8 cellular contexts compared by ENCODE assay signal in genomic region chr1:152189657-152190442, GRCh38. TPM values are rescaled to one million over a fixed set of nuclear protein-coding genes. Genes with fewer than 3 reads are reported as not detected.
A peak's percentile ranks its signal among the peaks of the same experiment; 100 is the strongest.
DNase-seq lines count a peak whose midpoint lies in the region; ATAC-seq and TF ChIP-seq lines count a peak whose summit lies in the region.

No MANE protein-coding gene starts in this region.

- H2BK5ac ChIP-seq in trophoblast cell (ENCODE audit: low read depth, low read length, poor library complexity) = no peak overlapping the region

- H3K18ac ChIP-seq in trophoblast cell (ENCODE audit: low read length) = no peak overlapping the region

- no peak overlapping the region for H2AK5ac ChIP-seq in trophoblast cell (ENCODE audit: low read length)

- H3K36me3 ChIP-seq in gastroesophageal sphincter (no peaks in the 10 kb centered on the region), trophoblast cell (ENCODE audit: control insufficient read depth in 1 of 2, insufficient read depth in 2 of 2, low read length in 2 of 2) (no peaks in the 10 kb centered on the region), thoracic aorta (no peaks in the 10 kb centered on the region)

- no peak for ATAC-seq in gastroesophageal sphincter
- ATAC-seq in thoracic aorta (ENCODE audit: insufficient number of reproducible peaks, low FRiP score, low read depth) = no peak
- ATAC-seq in HG02884 (IDR thresholded peaks at IDR 0.05; ENCODE audit: unreplicated experiment) = no peak

- no peak overlapping the region for H3K9ac ChIP-seq in trophoblast cell (ENCODE audit: low read length)

- H3K23ac ChIP-seq in trophoblast cell (ENCODE audit: low read length) = no peak overlapping the region

- no peak overlapping the region for H3K4me2 ChIP-seq in trophoblast cell (ENCODE audit: low read length)

- H3K4me3 ChIP-seq in gastroesophageal sphincter (peak overlapping the region; percentile 13 to 61), trophoblast cell (ENCODE audit: low read depth, low read length) (no peak overlapping the region), thoracic aorta (peak overlapping the region; percentile 76)

- DNase-seq in DMS 273 treated with DMSO at 0.1 percent for 48 hours (lab: John Stamatoyannopoulos, UW) (peak; percentile 23), HT-29 (ENCODE audit: low spot score) (peak; percentile 82), SIG-M5 (lab: John Stamatoyannopoulos, UW) (peak; percentile 35), trophoblast cell (peak; percentile 72 to 84), thoracic aorta (ENCODE audit: low spot score) (no peak)
- DNase-seq in activated effector memory CD4-positive, alpha-beta T cell treated with Interleukin-2 at 50 U/mL for 16 hours = peak; percentile 56

- no peak overlapping the region for H3K4ac ChIP-seq in trophoblast cell (ENCODE audit: low read depth, low read length)

- H3K9me3 ChIP-seq in gastroesophageal sphincter (no peaks in the 10 kb centered on the region), trophoblast cell (ENCODE audit: insufficient read depth, low read depth, low read length) (peaks cover 3% of the 10 kb centered on the region), thoracic aorta (no peaks in the 10 kb centered on the region)

- H3K27me3 ChIP-seq in gastroesophageal sphincter = no peaks in the 10 kb centered on the region
- H3K27me3 ChIP-seq in trophoblast cell (ENCODE audit: insufficient read depth, low read length) = no peaks in the 10 kb centered on the region
- H3K27me3 ChIP-seq in thoracic aorta (replicated peaks; ENCODE audit: insufficient read depth) = no peaks in the 10 kb centered on the region

- H3K27ac ChIP-seq in gastroesophageal sphincter (peak overlapping the region in 2 of 4 donors; percentile 65 to 83), trophoblast cell (ENCODE audit: low read depth, low read length) (no peak overlapping the region), thoracic aorta (peak overlapping the region; percentile 58 to 59)

- no peak overlapping the region for H2BK120ac ChIP-seq in trophoblast cell (ENCODE audit: insufficient read depth, low read length, poor library complexity)

- H4K12ac ChIP-seq in trophoblast cell (ENCODE audit: low read depth, low read length) = no peak overlapping the region

- H2AFZ ChIP-seq in trophoblast cell (ENCODE audit: insufficient read depth, low read length, poor library complexity) = no peak overlapping the region

- TF ChIP-seq EP300 in gastroesophageal sphincter (IDR thresholded peaks at IDR 0.05) = no peak

- H4K91ac ChIP-seq in trophoblast cell (ENCODE audit: low read depth, low read length) = no peak overlapping the region

- H3K4me1 ChIP-seq in gastroesophageal sphincter (peaks cover 0 to 19% (median 0%) of the 10 kb centered on the region in 3 donors), trophoblast cell (ENCODE audit: control insufficient read depth in 1 of 2, insufficient read depth in 2 of 2, low read length in 2 of 2) (no peaks in the 10 kb centered on the region), thoracic aorta (ENCODE audit: control insufficient read depth in 1 of 2, low read depth in 2 of 2) (peaks cover 0 to 6% of the 10 kb centered on the region in 2 donors)

- no peak for TF ChIP-seq POLR2A in gastroesophageal sphincter (IDR thresholded peaks at IDR 0.05)

- 22 to 26% methylated on average over 7 to 9 of the region's 9 CpGs for WGBS in gastroesophageal sphincter (ENCODE audit: low coverage in 1 of 2), 2 donors
- WGBS in trophoblast cell (ENCODE audit: extremely low coverage, insufficient coverage, insufficient read length) = no CpG with 5 or more reads among the region's 9 CpGs

- no peaks in the 10 kb centered on the region for H3K79me2 ChIP-seq in trophoblast cell (ENCODE audit: control insufficient read depth, insufficient read depth, low read length, poor library complexity)

- H2BK12ac ChIP-seq in trophoblast cell (ENCODE audit: low read length) = no peak overlapping the region

- H3K79me1 ChIP-seq in trophoblast cell (ENCODE audit: low read length) = no peaks in the 10 kb centered on the region

- TF ChIP-seq CTCF in gastroesophageal sphincter (IDR thresholded peaks at IDR 0.05) (peak; percentile 42 to 74 (median 54)), thoracic aorta (IDR thresholded peaks at IDR 0.05) (peak; percentile 67)

- H4K8ac ChIP-seq in trophoblast cell (ENCODE audit: low read depth, low read length) = no peak overlapping the region

- H3K14ac ChIP-seq in trophoblast cell (ENCODE audit: low read length) = no peak overlapping the region

RNA-seq across cellular contexts. Expression of gene RPTN, which starts 30.8 kb away (rescaled TPM):
- not detected in 2 replicates for total RNA-seq in HT-29 (2014; rRNA removed; shearing (Covaris generic))
- total RNA-seq in gastroesophageal sphincter (not detected), thoracic aorta (not detected)
- not detected in 2 replicates for polyA plus RNA-seq in trophoblast cell (2013)

RNA-seq across cellular contexts. Expression of gene HRNR, which starts 34.1 kb away (rescaled TPM):
- total RNA-seq in HT-29 (2014; rRNA removed; shearing (Covaris generic)) = not detected in 2 replicates
- total RNA-seq in gastroesophageal sphincter (under 1 TPM in 1 of 4 donors, not detected in 3; 0.04 TPM), thoracic aorta (not detected)
- polyA plus RNA-seq in trophoblast cell (2013) = not detected in 2 replicates
